ENCODE assay signal across 8 cellular contexts in genomic region chr6:37258405-37258704, GRCh38. TPM values are rescaled to one million over a fixed set of nuclear protein-coding genes. Genes with fewer than 3 reads are reported as not detected.
A peak's percentile ranks its signal among the peaks of the same experiment; 100 is the strongest.
DNase-seq lines count a peak whose midpoint lies in the region; ATAC-seq and TF ChIP-seq lines count a peak whose summit lies in the region.

No MANE protein-coding gene starts in this region.

- H3K4me1 Mint-ChIP-seq in stimulated activated naive CD8-positive, alpha-beta T cell treated with anti-CD3 and anti-CD28 coated beads, Interleukin-15, Interleukin-2, amounts not matched to agents 100 ng/mL and 50 ng/mL, for 24 hours (ENCODE audit: low read depth) = peaks cover 50% of the 10 kb centered on the region
- peaks cover 28% of the 10 kb centered on the region for H3K4me1 Mint-ChIP-seq in mesothelial cell of epicardium

- peak overlapping the region; percentile 94 for H3K4me3 Mint-ChIP-seq in stimulated activated naive CD8-positive, alpha-beta T cell treated with anti-CD3 and anti-CD28 coated beads, Interleukin-15, Interleukin-2, amounts not matched to agents 100 ng/mL and 50 ng/mL, for 24 hours
- peak overlapping the region; percentile 97 for H3K4me3 Mint-ChIP-seq in mesothelial cell of epicardium

- H3K36me3 ChIP-seq in breast epithelium (no peaks in the 10 kb centered on the region), aorta (ENCODE audit: control insufficient read depth in 1 of 2, insufficient read depth in 2 of 2, low read length in 1 of 2) (no peaks in the 10 kb centered on the region)

- H3K9me3 Mint-ChIP-seq in stimulated activated naive CD8-positive, alpha-beta T cell treated with anti-CD3 and anti-CD28 coated beads, Interleukin-15, Interleukin-2, amounts not matched to agents 100 ng/mL and 50 ng/mL, for 24 hours = no peaks in the 10 kb centered on the region
- H3K9me3 Mint-ChIP-seq in mesothelial cell of epicardium = no peaks in the 10 kb centered on the region

- H3K4me1 ChIP-seq in breast epithelium (peaks cover 0 to 4% of the 10 kb centered on the region in 2 donors), aorta (ENCODE audit: control insufficient read depth in 1 of 2, insufficient read depth in 2 of 2, low read length in 2 of 2) (peaks cover 0 to 6% of the 10 kb centered on the region in 2 donors)

- no peak for TF ChIP-seq POLR2A in breast epithelium (IDR thresholded peaks at IDR 0.05)

- H3K9me3 ChIP-seq in breast epithelium (no peaks in the 10 kb centered on the region), aorta (ENCODE audit: control insufficient read depth, low read length) (no peaks in the 10 kb centered on the region)

- peak overlapping the region; percentile 91 to 93 for H3K27ac ChIP-seq in breast epithelium
- no peak overlapping the region for H3K27ac ChIP-seq in aorta (ENCODE audit: low read depth in 1 of 2, low read length in 2 of 2)

- intact Hi-C loops in breast epithelium (cut with DNase I; ENCODE audit: low total_unique reads) = no loop called here
- intact Hi-C loops in aorta (cut with DNase I) = no loop called here

- H3K27me3 Mint-ChIP-seq in stimulated activated naive CD8-positive, alpha-beta T cell treated with anti-CD3 and anti-CD28 coated beads, Interleukin-15, Interleukin-2, amounts not matched to agents 100 ng/mL and 50 ng/mL, for 24 hours = no peaks in the 10 kb centered on the region
- H3K27me3 Mint-ChIP-seq in mesothelial cell of epicardium (ENCODE audit: low read depth) = peaks cover 3% of the 10 kb centered on the region

- H3K27me3 ChIP-seq in breast epithelium (no peaks in the 10 kb centered on the region), aorta (ENCODE audit: control insufficient read depth in 1 of 2, insufficient read depth in 2 of 2, low read length in 1 of 2) (no peaks in the 10 kb centered on the region)

- peaks cover 4% of the 10 kb centered on the region for H3K36me3 Mint-ChIP-seq in stimulated activated naive CD8-positive, alpha-beta T cell treated with anti-CD3 and anti-CD28 coated beads, Interleukin-15, Interleukin-2, amounts not matched to agents 100 ng/mL and 50 ng/mL, for 24 hours (ENCODE audit: low read depth)
- no peaks in the 10 kb centered on the region for H3K36me3 Mint-ChIP-seq in mesothelial cell of epicardium

- peak overlapping the region; percentile 70 to 93 (median 84) for H3K4me3 ChIP-seq in breast epithelium
- H3K4me3 ChIP-seq in aorta (ENCODE audit: low read length in 2 of 2) = peak overlapping the region; percentile 61 to 80

- TF ChIP-seq CTCF in breast epithelium (IDR thresholded peaks at IDR 0.05) (no peak), mesothelial cell of epicardium (IDR thresholded peaks at IDR 0.05; ENCODE audit: unreplicated experiment) (no peak)

- no peak for DNase-seq in stimulated activated naive CD8-positive, alpha-beta T cell treated with anti-CD3 and anti-CD28 coated beads, Interleukin-15, Interleukin-2, amounts not matched to agents 100 U/mL and 50 U/mL, for 24 hours
- DNase-seq in breast epithelium (ENCODE audit: low spot score in 2 of 2) (no peak), mesothelial cell of epicardium (ENCODE audit: low spot score in 2 of 2, unreplicated experiment in 2 of 2) (no peak), aorta (no peak), DMS153 treated with DMSO at 0.1 percent for 48 hours (lab: John Stamatoyannopoulos, UW; ENCODE audit: unreplicated experiment) (no peak), NCI-H2107 treated with DMSO at 0.1 percent for 48 hours (lab: John Stamatoyannopoulos, UW; ENCODE audit: unreplicated experiment) (no peak), cerebellar nuclear complex (lab: John Stamatoyannopoulos, UW) (no peak)

- H3K27ac Mint-ChIP-seq in stimulated activated naive CD8-positive, alpha-beta T cell treated with anti-CD3 and anti-CD28 coated beads, Interleukin-15, Interleukin-2, amounts not matched to agents 100 ng/mL and 50 ng/mL, for 24 hours = peak overlapping the region; percentile 91
- peak overlapping the region; percentile 96 for H3K27ac Mint-ChIP-seq in mesothelial cell of epicardium

- 0 to 1% methylated on average over 7 of the region's 7 CpGs for WGBS in aorta, 2 donors

- no peak for ATAC-seq in stimulated activated naive CD8-positive, alpha-beta T cell treated with anti-CD3 and anti-CD28 coated beads, Interleukin-15, Interleukin-2, amounts not matched to agents 100 U/mL and 50 U/mL, for 24 hours
- ATAC-seq in aorta (ENCODE audit: low FRiP score) = no peak

RNA-seq across cellular contexts. Expression of gene TMEM217, which starts 0.4 kb away (rescaled TPM):
- 1 to 10 TPM in 1 of 3 donors, under 1 TPM in 1, not detected in 1; 0.66 to 1.0 TPM for total RNA-seq in breast epithelium
- total RNA-seq in mesothelial cell of epicardium = 1.5 to 2.7 TPM (median 2.0 TPM) in 3 replicates
- total RNA-seq in aorta = 1 to 10 TPM; 2.2 to 2.7 TPM
- under 1 TPM; 0.50 to 0.54 TPM for polyA plus RNA-seq in aorta

RNA-seq across cellular contexts. Expression of gene TBC1D22B, which starts 0.8 kb away (rescaled TPM):
- 10 to 100 TPM in 1 of 3 donors, 1 to 10 TPM in 2; 5.8 to 12.4 (median 8.8) TPM for total RNA-seq in breast epithelium
- 14.8 to 15.2 TPM (median 15.1 TPM) in 3 replicates for total RNA-seq in mesothelial cell of epicardium
- total RNA-seq in aorta = 10 to 100 TPM; 11.2 to 17.0 TPM
- polyA plus RNA-seq in aorta = 1 to 10 TPM; 3.9 to 4.1 TPM

Comparison
In these comparisons a context has a peak if more than half of its experiments do, and no peak if none do; other contexts are left out.
1. H3K27ac ChIP-seq: peak in breast epithelium (2 of 2); none in aorta (0 of 2).